In the genomic region with DNA sequence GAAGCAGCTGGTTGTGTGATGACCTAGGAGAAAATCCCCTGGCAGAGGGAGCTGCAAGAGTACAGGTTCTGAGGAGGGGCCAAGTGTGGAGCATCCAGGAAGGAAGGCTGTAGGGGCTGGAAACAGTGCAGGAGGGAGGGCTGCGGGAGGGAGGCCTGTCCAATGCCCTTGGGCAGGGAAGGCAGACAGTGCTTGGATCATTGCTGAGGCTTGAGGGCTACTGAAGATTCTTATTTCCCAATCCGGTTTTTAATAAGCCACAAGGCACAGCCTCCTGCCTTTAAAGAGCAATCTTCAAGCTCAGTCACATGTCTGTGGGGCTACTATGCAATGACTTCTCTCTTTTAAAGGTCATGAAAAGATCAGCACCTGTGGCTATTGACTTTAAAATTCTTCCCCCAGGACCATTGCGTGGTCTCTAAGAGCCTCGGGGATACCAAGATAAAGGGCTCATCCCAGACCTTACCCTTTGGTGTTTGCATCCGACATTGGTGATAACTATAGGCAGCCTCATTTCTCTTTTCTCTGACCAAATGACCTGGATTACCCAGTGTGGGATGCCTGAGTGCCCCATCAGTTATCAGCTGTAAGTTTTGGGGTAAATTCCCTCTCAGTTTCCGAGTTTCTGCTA, we compare ENCODE assay signal across 16 cellular contexts.
DNase-seq lines count a peak whose midpoint lies in the region; ATAC-seq, FAIRE-seq and TF ChIP-seq lines count a peak whose summit lies in the region.
"Had no signal": no experiment of that assay in that cellular context is flagged by ENCODE, and none has a peak within 500 bp of the region (broad histone marks: within the 10 kb centered on the region; RNA-seq: fewer than 3 reads in every experiment).

No MANE protein-coding gene starts in this region.

- CTCF ChIA-PET in activated naive CD4-positive, alpha-beta T cell treated with anti-CD3 and anti-CD28 coated beads, Interleukin-2, amount 10 ng/mL, durations not matched to agents 7 days and 5 days (lab: Charles Lee): no interaction called here

- H3K27ac Mint-ChIP-seq in activated naive CD4-positive, alpha-beta T cell treated with anti-CD3 and anti-CD28 coated beads, Interleukin-2, amount 10 ng/mL, durations not matched to agents 7 days and 5 days: peak overlapping the region; percentile 69

- H3K27ac ChIP-seq in thymus (ENCODE audit: low read depth): peak overlapping the region; percentile 49
- H3K27ac ChIP-seq: psoas muscle, vagina had no signal

- H3K4me1 ChIP-seq in thymus (ENCODE audit: control insufficient read depth, insufficient read depth, low read length): peaks cover 3% of the 10 kb centered on the region
- H3K4me1 ChIP-seq: HAP-1, psoas muscle, vagina had no signal

- WGBS in thymus: 96% methylated on average over 6 of the region's 6 CpGs

- H3K4me1 Mint-ChIP-seq in activated naive CD4-positive, alpha-beta T cell treated with anti-CD3 and anti-CD28 coated beads, Interleukin-2, amount 10 ng/mL, durations not matched to agents 7 days and 5 days: peaks cover 51% of the 10 kb centered on the region

- no peaks in the 10 kb centered on the region for H3K27me3 ChIP-seq in thymus (ENCODE audit: control insufficient read depth, insufficient read depth)
- H3K27me3 ChIP-seq: vagina had no signal

- no peak for FAIRE-seq in H54 (lab: Jason Lieb, UNC)

- DNase-seq in activated naive CD4-positive, alpha-beta T cell treated with anti-CD3 and anti-CD28 coated beads, Interleukin-2, amount 10 ng/mL, durations not matched to agents 7 days and 5 days: no peak
- DNase-seq in activated naive CD4-positive, alpha-beta T cell treated with anti-CD3 and anti-CD28 coated beads, Interleukin-2, amount 50 U/mL, for 16 hours: no peak
- peak; percentile 73 for DNase-seq in RPMI7951 (ENCODE audit: low read depth)
- DNase-seq in iPS DF 19.7 (ENCODE audit: low read depth, low spot score): peak; percentile 7
- no peak for DNase-seq in NCI-H69 (lab: John Stamatoyannopoulos, UW)
- no peak for DNase-seq in H54 (ENCODE audit: insufficient read length, low spot score)
- DNase-seq: MM.1S; NCI-H2171 treated with DMSO at 0.1 percent for 48 hours; OCI-M1; psoas muscle; stimulated activated CD8-positive, alpha-beta memory T cell treated with anti-CD3 and anti-CD28 coated beads, Interleukin-4, amount 100 ng/mL, for 48 hours; T-helper 9 cell had no signal

- H3K9me3 Mint-ChIP-seq in activated naive CD4-positive, alpha-beta T cell treated with anti-CD3 and anti-CD28 coated beads, Interleukin-2, amount 10 ng/mL, durations not matched to agents 7 days and 5 days: no peaks in the 10 kb centered on the region

- no peak overlapping the region for H3K4me3 ChIP-seq in thymus (ENCODE audit: low read length)
- H3K4me3 ChIP-seq: HAP-1, psoas muscle, vagina had no signal

- peaks cover 8% of the 10 kb centered on the region for H3K36me3 ChIP-seq in thymus (ENCODE audit: control insufficient read depth, insufficient read depth)
- H3K36me3 ChIP-seq: HAP-1, vagina had no signal

- H3K27me3 Mint-ChIP-seq in activated naive CD4-positive, alpha-beta T cell treated with anti-CD3 and anti-CD28 coated beads, Interleukin-2, amount 10 ng/mL, durations not matched to agents 7 days and 5 days: no peaks in the 10 kb centered on the region

- TF ChIP-seq POLR2A in H54 (IDR thresholded peaks at IDR 0.05; ENCODE audit: low read depth, low read length): no peak

- ATAC-seq in HG02798 (IDR thresholded peaks at IDR 0.05; ENCODE audit: poor library complexity, unreplicated experiment): no peak
- ATAC-seq: psoas muscle had no signal

- H3K36me3 Mint-ChIP-seq in activated naive CD4-positive, alpha-beta T cell treated with anti-CD3 and anti-CD28 coated beads, Interleukin-2, amount 10 ng/mL, durations not matched to agents 7 days and 5 days: peaks cover 78% of the 10 kb centered on the region

- no peaks in the 10 kb centered on the region for H3K9me3 ChIP-seq in thymus (ENCODE audit: control insufficient read depth)
- H3K9me3 ChIP-seq: HAP-1, psoas muscle, vagina had no signal

- no peak overlapping the region for H3K4me3 Mint-ChIP-seq in activated naive CD4-positive, alpha-beta T cell treated with anti-CD3 and anti-CD28 coated beads, Interleukin-2, amount 10 ng/mL, durations not matched to agents 7 days and 5 days

Comparison
In these comparisons a context has a peak if more than half of its experiments do, and no peak if none do; other contexts are left out.
1. DNase-seq: peak in RPMI7951 (single experiment) and iPS DF 19.7 (single experiment); none in activated naive CD4-positive, alpha-beta T cell treated with anti-CD3 and anti-CD28 coated beads, Interleukin-2, amount 10 ng/mL, durations not matched to agents 7 days and 5 days (single experiment), activated naive CD4-positive, alpha-beta T cell treated with anti-CD3 and anti-CD28 coated beads, Interleukin-2, amount 50 U/mL, for 16 hours (single experiment), NCI-H69 (single experiment) and H54 (single experiment).